Comparison of ENCODE assay signal across 20 cellular contexts in the genomic region with DNA sequence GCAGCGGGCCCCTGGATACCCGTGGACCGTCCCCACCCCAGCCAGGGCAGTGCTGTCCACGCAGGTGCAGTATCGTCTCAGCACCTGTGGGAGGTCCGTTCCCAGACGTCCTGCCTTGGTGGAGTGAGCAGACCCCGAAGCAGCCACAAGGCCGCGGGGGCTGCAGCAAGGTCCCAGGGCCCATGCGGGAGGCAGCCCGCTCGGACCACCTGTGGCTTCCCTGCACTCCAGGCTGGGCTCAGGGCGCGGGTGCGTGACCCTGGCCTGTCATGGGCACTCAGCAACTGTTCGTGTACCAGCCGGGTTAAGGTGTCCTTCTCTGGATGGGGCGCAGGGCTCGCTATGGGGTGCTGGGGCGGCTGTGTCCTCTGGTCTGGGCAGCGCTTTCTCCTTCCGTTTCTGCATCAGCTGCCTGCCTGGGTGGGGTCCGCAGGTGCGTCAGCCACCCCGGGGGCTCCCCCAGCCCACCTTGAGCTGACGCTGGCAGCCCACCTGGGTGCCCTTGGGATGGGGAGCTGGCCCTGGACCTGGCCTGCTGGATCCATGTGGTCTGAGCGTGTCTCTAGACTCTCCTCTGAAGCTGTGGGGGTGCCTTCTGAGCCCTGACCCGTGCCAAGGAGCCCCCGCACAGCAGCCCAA. TPM values are rescaled to one million over a fixed set of nuclear protein-coding genes. Genes with fewer than 3 reads are reported as not detected.
DNase-seq lines count a peak whose midpoint lies in the region; ATAC-seq, FAIRE-seq and TF ChIP-seq lines count a peak whose summit lies in the region.
"Had no signal": no experiment of that assay in that cellular context is flagged by ENCODE, and none has a peak within 500 bp of the region (broad histone marks: within the 10 kb centered on the region; RNA-seq: fewer than 3 reads in every experiment).

No MANE protein-coding gene starts in this region.

- no peak overlapping the region for H2BK120ac ChIP-seq in H1 (replicated peaks; ENCODE audit: low read depth, low read length)

- H3K23me2 ChIP-seq in H1 (ENCODE audit: low read depth, low read length) = peaks cover 2% of the 10 kb centered on the region; the same call in 1 of the 2 replicates

- H3K23ac ChIP-seq in H1 (ENCODE audit: insufficient read length) = no peak overlapping the region

- peak overlapping the region; percentile 79; the same call in 1 of the 2 replicates for H4K8ac ChIP-seq in H1 (ENCODE audit: extremely low read depth, insufficient read depth, low read length)

- no peak overlapping the region for H2BK12ac ChIP-seq in H1 (ENCODE audit: low read depth, low read length)

- no peak overlapping the region for H2BK20ac ChIP-seq in H1 (ENCODE audit: low read length)

- peaks cover 0 to 16% (median 0%) of the 10 kb centered on the region in 11 experiments; a peak in 3 of 22 replicates for H3K36me3 ChIP-seq in BLaER1 treated with 17β-estradiol and CSF1 and Interleukin-3, amounts not matched to agents 10 nM and 100 nM
- H3K36me3 ChIP-seq in H1 (ENCODE audit: control insufficient read depth in 2 of 4, insufficient read depth in 4 of 4, low read length in 3 of 4) (no peaks in the 10 kb centered on the region), tibial nerve (no peaks in the 10 kb centered on the region)

- no peaks in the 10 kb centered on the region for H3K79me2 ChIP-seq in H1 (ENCODE audit: control insufficient read depth in 1 of 2, insufficient read depth in 2 of 2, low read length in 2 of 2)

- POLR2A ChIA-PET in RWPE1 (lab: Yijun Ruan, JAX; ENCODE audit: low non-redundant PET) = no interaction called here
- POLR2A ChIA-PET in H1 (lab: Charles Lee; ENCODE audit: partially characterized antibody) = no interaction called here

- CTCF ChIA-PET in RWPE1 (lab: Yijun Ruan, JAX) (interaction anchor here (0.6 kb wide), 1 partner anchor 17 kb away, joined by 3 read pairs; no protein-coding TSS in a partner anchor), H1 (lab: Charles Lee; ENCODE audit: partially characterized antibody) (interaction anchor here (0.7 to 2.0 kb wide), 4 partner anchors 9 to 117 kb away, joined by 3 to 6 read pairs (median 4); no protein-coding TSS in a partner anchor)

- ATAC-seq in HG02798 (IDR thresholded peaks at IDR 0.05; ENCODE audit: poor library complexity, unreplicated experiment) = no peak

- WGBS in H1 (ENCODE audit: extremely low coverage in 1 of 2, insufficient coverage in 1 of 2, insufficient read length in 1 of 2, insufficient replicate concordance in 2 of 2, low coverage in 1 of 2, low lambda C conversion rate in 2 of 2, missing lambda C conversion rate in 1 of 2), 2 experiments = 90% methylated on average over 28 of the region's 30 CpGs; no CpG with 5 or more reads in 1 of the 2 experiments
- WGBS in tibial nerve, 2 donors = 91 to 94% methylated on average over 19 to 21 of the region's 30 CpGs

- peak overlapping the region in 3 of 11 experiments; percentile 14 to 68 (median 64); a peak in 3 of 22 replicates for H3K27ac ChIP-seq in BLaER1 treated with 17β-estradiol and CSF1 and Interleukin-3, amounts not matched to agents 10 nM and 100 nM
- H3K27ac ChIP-seq in RWPE1 (peak overlapping the region; percentile 72), H1 (ENCODE audit: low read depth, low read length) (no peak overlapping the region), tibial nerve (no peak overlapping the region)

- peak overlapping the region; percentile 78 to 99 (median 91); a peak in 20 of 22 replicates for H3K4me2 ChIP-seq in BLaER1 treated with 17β-estradiol and CSF1 and Interleukin-3, amounts not matched to agents 10 nM and 100 nM
- no peak overlapping the region for H3K4me2 ChIP-seq in H1 (ENCODE audit: insufficient read depth in 1 of 2, low read depth in 2 of 2, low read length in 2 of 2)

- TF ChIP-seq EP300 in H1 (IDR thresholded peaks at IDR 0.05; ENCODE audit: borderline replicate concordance in 1 of 2, low read depth in 2 of 2, low read length in 2 of 2) (no peak), tibial nerve (IDR thresholded peaks at IDR 0.05) (no peak)

- H2AK5ac ChIP-seq in H1 (ENCODE audit: low read depth, low read length) = peak overlapping the region; percentile 6; the same call in 1 of the 2 replicates

- H2BK15ac ChIP-seq in H1 (ENCODE audit: low read length) = no peak overlapping the region

- no peak overlapping the region for H3K56ac ChIP-seq in H1 (replicated peaks; ENCODE audit: insufficient read length, low read depth, low read length)

- H2BK5ac ChIP-seq in H1 (ENCODE audit: low read depth, low read length) = no peak overlapping the region

- TF ChIP-seq CTCF in RWPE1 (conservative IDR thresholded peaks at IDR 0.05; ENCODE audit: low read depth) (no peak), H1 (IDR thresholded peaks at IDR 0.05; ENCODE audit: control extremely low read depth in 1 of 3, insufficient read depth in 1 of 3, low read depth in 1 of 3, low read length in 3 of 3) (no peak), tibial nerve (IDR thresholded peaks at IDR 0.05) (no peak)

- TF ChIP-seq POLR2A in H1 (IDR thresholded peaks at IDR 0.05; ENCODE audit: control extremely low read depth in 1 of 2, low read depth in 2 of 2, low read length in 2 of 2) (no peak), tibial nerve (IDR thresholded peaks at IDR 0.05) (no peak)

- H3K18ac ChIP-seq in H1 (ENCODE audit: extremely low read depth, low read length) = no peak overlapping the region

- no peak overlapping the region for H2AFZ ChIP-seq in H1 (ENCODE audit: low read length)

- H3K4ac ChIP-seq in H1 (replicated peaks; ENCODE audit: insufficient read length, low read depth, low read length) = no peak overlapping the region

- no peak overlapping the region for H3K14ac ChIP-seq in H1 (ENCODE audit: insufficient read length)

- peak overlapping the region in 4 of 11 experiments; percentile 15 to 50 (median 32); a peak in 5 of 22 replicates for H3K9ac ChIP-seq in BLaER1 treated with 17β-estradiol and CSF1 and Interleukin-3, amounts not matched to agents 10 nM and 100 nM
- no peak overlapping the region for H3K9ac ChIP-seq in H1 (replicated peaks in 1 of 4; ENCODE audit: extremely low read depth in 1 of 4, low read depth in 3 of 4, low read length in 3 of 4)

- H4K20me1 ChIP-seq in BLaER1 treated with 17β-estradiol and CSF1 and Interleukin-3, amounts not matched to agents 10 nM and 100 nM = peaks cover 30 to 100% (median 98%) of the 10 kb centered on the region in 11 experiments; a peak in 20 of 22 replicates
- H4K20me1 ChIP-seq in H1 (replicated peaks in 1 of 2; ENCODE audit: control insufficient read depth in 1 of 2, insufficient read depth in 2 of 2, low read length in 2 of 2) = peaks cover 0 to 7% of the 10 kb centered on the region in 2 experiments

- no peak overlapping the region for H4K91ac ChIP-seq in H1 (replicated peaks; ENCODE audit: insufficient read length, low read length)

- H3K4me1 ChIP-seq in BLaER1 treated with 17β-estradiol and CSF1 and Interleukin-3, amounts not matched to agents 10 nM and 100 nM = peaks cover 47 to 100% (median 99%) of the 10 kb centered on the region in 10 experiments
- H3K4me1 ChIP-seq in H1 (replicated peaks in 1 of 4; ENCODE audit: control insufficient read depth in 3 of 4, insufficient read depth in 4 of 4, low read length in 3 of 4) (peaks cover 0 to 3% (median 0%) of the 10 kb centered on the region in 4 experiments; a peak in 1 of 7 replicates), tibial nerve (peaks cover 0 to 61% (median 13%) of the 10 kb centered on the region in 4 donors)

- FAIRE-seq in H1 (lab: Jason Lieb, UNC) (no peak), urothelium cell line (lab: Jason Lieb, UNC) (peak; percentile 84)
- FAIRE-seq: GM18507 had no signal

- DNase-seq in RWPE1 (ENCODE audit: low spot score) = no peak
- DNase-seq in H1 (ENCODE audit: low read depth in 1 of 2, low spot score in 2 of 2) = no peak
- DNase-seq in urothelium cell line (ENCODE audit: low spot score) = no peak
- no peak for DNase-seq in tibial nerve (ENCODE audit: low spot score in 2 of 2)
- DNase-seq in activated gamma-delta T cell (lab: John Stamatoyannopoulos, UW) = no peak
- DNase-seq: C1 segment of cervical spinal cord, GDM1, GOT3, MM.1S, NCI-H1048, NCI-H1417 treated with DMSO at 0.1 percent for 48 hours, NCI-H187, NCI-H446, NCI-H526, SHP77 treated with DMSO at 0.1 percent for 48 hours, SW 1271 had no signal

- no peaks in the 10 kb centered on the region for H3K79me1 ChIP-seq in H1 (ENCODE audit: low read depth, low read length)

- H4K5ac ChIP-seq in H1 (ENCODE audit: insufficient read length, low read depth, low read length) = no peak overlapping the region

- no peak overlapping the region for H3K4me3 ChIP-seq in BLaER1 treated with 17β-estradiol and CSF1 and Interleukin-3, amounts not matched to agents 10 nM and 100 nM
- H3K4me3 ChIP-seq in H1 (ENCODE audit: extremely low read depth in 1 of 4, insufficient read depth in 2 of 4, low read depth in 3 of 4, low read length in 4 of 4) = no peak overlapping the region
- no peak overlapping the region for H3K4me3 ChIP-seq in tibial nerve
- H3K4me3 ChIP-seq: SK-N-MC had no signal

- no peaks in the 10 kb centered on the region for H3K9me3 ChIP-seq in BLaER1 treated with 17β-estradiol and CSF1 and Interleukin-3, amounts not matched to agents 10 nM and 100 nM (replicated peaks in 1 of 11)
- H3K9me3 ChIP-seq in H1 (ENCODE audit: insufficient read depth in 2 of 2, low read depth in 1 of 2, low read length in 1 of 2) (no peaks in the 10 kb centered on the region), tibial nerve (no peaks in the 10 kb centered on the region)

- H3K27me3 ChIP-seq in BLaER1 treated with 17β-estradiol and CSF1 and Interleukin-3, amounts not matched to agents 10 nM and 100 nM = peaks cover 0 to 21% (median 0%) of the 10 kb centered on the region in 11 experiments; a peak in 4 of 22 replicates
- H3K27me3 ChIP-seq in H1 (replicated peaks in 1 of 4; ENCODE audit: control insufficient read depth in 3 of 4, extremely low read depth in 1 of 4, insufficient read depth in 3 of 4, low read length in 3 of 4) = peaks cover 0 to 3% (median 0%) of the 10 kb centered on the region in 4 experiments; a peak in 3 of 7 replicates
- H3K27me3 ChIP-seq in tibial nerve = no peaks in the 10 kb centered on the region

- TF ChIP-seq RAD21 in H1 (IDR thresholded peaks at IDR 0.05 in 1 of 2, conservative IDR thresholded peaks at IDR 0.05 in 1 of 2; ENCODE audit: low read depth in 2 of 2, low read length in 2 of 2) = no peak

TF ChIP-seq in H1, 55 proteins besides CTCF, POLR2A, EP300 and RAD21 (continues in another document):
- TF ChIP-seq SIN3A (conservative IDR thresholded peaks at IDR 0.05 in 1 of 2, IDR thresholded peaks at IDR 0.05 in 1 of 2; ENCODE audit: low read depth in 1 of 2, low read length in 2 of 2) (no peak), BRCA1 (IDR thresholded peaks at IDR 0.05; ENCODE audit: low read depth, low read length) (no peak)

RNA-seq across cellular contexts. Expression of gene BAHCC1, which starts 18.4 kb away (rescaled TPM):
- 0.58 and 0.71 TPM in 2 replicates for total RNA-seq in H1 (2021; fragmentation: NEBNext Ultra II Directional; extraction: Animal tissue kit (Norgen Biotek cat#: 25700))
- 0.26 and 0.61 TPM in 2 replicates for polyA plus RNA-seq in H1 (2011; rRNA removed)
- 0.47 TPM for polyA plus RNA-seq in H1 (2011; cell fraction: cytosol; rRNA removed)
- polyA plus RNA-seq in H1 (2011; cell fraction: nucleus; rRNA removed) = 2.9 TPM
- 0.44 to 0.98 TPM (median 0.89 TPM) in 4 replicates for polyA plus RNA-seq in H1 (2012, experiment 1 of 2)
- polyA plus RNA-seq in H1 (2012, experiment 2 of 2) = 0.58 TPM
- 0.45 TPM for polyA plus RNA-seq in H1 (2013, experiment 1 of 2)
- polyA plus RNA-seq in H1 (2013, experiment 2 of 2) = 0.50 TPM
- 0.88 and 0.95 TPM in 2 replicates for polyA minus RNA-seq in H1 (2011; rRNA and poly(A)+ RNA removed)
- 3.2 TPM for polyA minus RNA-seq in H1 (2011; cell fraction: cytosol; rRNA and poly(A)+ RNA removed)
- polyA minus RNA-seq in H1 (2011; cell fraction: nucleus; rRNA and poly(A)+ RNA removed) = 1.3 TPM
- total RNA-seq in tibial nerve = 10 to 100 TPM; 15.1 to 38.7 (median 27.4) TPM

Comparison
In these comparisons a context has a peak if more than half of its experiments do, and no peak if none do; other contexts are left out.
1. H3K4me2 ChIP-seq: peak in BLaER1 treated with 17β-estradiol and CSF1 and Interleukin-3, amounts not matched to agents 10 nM and 100 nM (11 of 11); none in H1 (0 of 2).